8 cellular contexts compared by ENCODE assay signal in genomic region chr1:45583264-45583665, GRCh38. TPM values are rescaled to one million over a fixed set of nuclear protein-coding genes. Genes with fewer than 3 reads are reported as not detected.
DNase-seq lines count a peak whose midpoint lies in the region; ATAC-seq, FAIRE-seq and TF ChIP-seq lines count a peak whose summit lies in the region.

No MANE protein-coding gene starts in this region.

- peak; percentile 15 for TF ChIP-seq POLR2A in GM18951 (IDR thresholded peaks at IDR 0.05; ENCODE audit: extremely low read depth, insufficient read depth, insufficient read length)

- no peaks in the 10 kb centered on the region for H3K9me1 ChIP-seq in keratinocyte (ENCODE audit: control insufficient read depth, extremely low read depth, insufficient read depth, low read length)

- CTCF ChIA-PET in AG04450 (lab: Charles Lee) = interaction anchor here (0.6 to 1.4 kb wide), 3 partner anchors 9 to 20 kb away, joined by 3 to 5 read pairs (median 3); no protein-coding TSS in a partner anchor

- peaks cover 11% of the 10 kb centered on the region for H4K20me1 ChIP-seq in keratinocyte (ENCODE audit: control insufficient read depth, extremely low read depth, insufficient read depth, low read length)

- no peaks in the 10 kb centered on the region for H3K27me3 ChIP-seq in AG04450 (ENCODE audit: control insufficient read depth, insufficient read depth, low read length)
- H3K27me3 ChIP-seq in keratinocyte (ENCODE audit: control insufficient read depth, extremely low read depth, insufficient read depth, low read length) = no peaks in the 10 kb centered on the region

- H3K4me2 ChIP-seq in keratinocyte (ENCODE audit: control insufficient read depth, extremely low read depth, insufficient read depth, low read depth, low read length) = peak overlapping the region; percentile 81

- DNase-seq in AG04450 (ENCODE audit: low read depth, low spot score) = peak; percentile 90
- DNase-seq in NCI-H226 = peak; percentile 92
- peak; percentile 82 for DNase-seq in activated CD4-positive, CD25-positive, alpha-beta regulatory T cell treated with anti-CD3 and anti-CD28 coated beads, Interleukin-2, amount 50 U/mL, for 16 hours (ENCODE audit: low read depth, low spot score)
- DNase-seq in cerebellum (ENCODE audit: low spot score) = peak; percentile 100
- no peak for DNase-seq in keratinocyte (ENCODE audit: low read depth, low spot score)
- DNase-seq in stimulated activated CD4-positive, alpha-beta T cell treated with anti-CD3 and anti-CD28 coated beads, Interleukin-15, amount 100 ng/mL, for 1 hour (ENCODE audit: low read depth in 1 of 2, low spot score in 1 of 2) = peak; percentile 82 to 85

- POLR2A ChIA-PET in AG04450 (lab: Yijun Ruan, JAX) = interaction anchor here (0.7 to 5.5 kb wide), 7 partner anchors 32 to 793 kb away, joined by 3 to 46 read pairs (median 4); partner anchors contain the start of genes AKR1A1, GPBP1L1, MUTYH and PRDX1

- peaks cover 0 to 6% of the 10 kb centered on the region in 2 experiments for H3K36me3 ChIP-seq in keratinocyte (ENCODE audit: control insufficient read depth in 2 of 2, extremely low read depth in 1 of 2, insufficient read depth in 2 of 2, low read length in 2 of 2)

- H3K4me3 ChIP-seq in AG04450 (ENCODE audit: low read depth, low read length) (peak overlapping the region; percentile 99), keratinocyte (ENCODE audit: control insufficient read depth in 2 of 3, extremely low read depth in 1 of 3, insufficient read depth in 2 of 3, low read depth in 1 of 3, low read length in 3 of 3) (peak overlapping the region; percentile 66 to 98 (median 79))

- peak overlapping the region; percentile 92 for H2AFZ ChIP-seq in keratinocyte (ENCODE audit: control insufficient read depth, low read length)

- dilution Hi-C loops in keratinocyte (cut with MboI; ENCODE audit: extremely low pct_ligation_motif_present, low sequenced_read_pairs) = no loop called here

- in situ Hi-C loops in GM18951 (cut with MboI; ENCODE audit: low sequenced_read_pairs, unreplicated experiment) = loop anchor here (10.0 kb wide), 1 partner anchor 218 kb away; no protein-coding TSS in a partner anchor

- H3K27ac ChIP-seq in AG04450 (ENCODE audit: low read depth, low read length) (peak overlapping the region; percentile 75), keratinocyte (ENCODE audit: control insufficient read depth, insufficient read depth, low read length) (peak overlapping the region; percentile 92)

- TF ChIP-seq CTCF in AG04450 (IDR thresholded peaks at IDR 0.05; ENCODE audit: low read depth, low read length) (no peak), keratinocyte (optimal IDR thresholded peaks at IDR 0.05 in 1 of 3, IDR thresholded peaks at IDR 0.05 in 1 of 3, conservative IDR thresholded peaks at IDR 0.05 in 1 of 3; ENCODE audit: extremely low read depth in 1 of 3, insufficient read depth in 2 of 3, low read length in 3 of 3) (no peak)

- H3K9me3 ChIP-seq in AG04450 (ENCODE audit: control insufficient read depth, insufficient read depth, low read length) (peaks cover 5% of the 10 kb centered on the region; the same call in 1 of the 2 replicates), keratinocyte (ENCODE audit: control insufficient read depth, low read depth, low read length) (no peaks in the 10 kb centered on the region)

- peaks cover 11% of the 10 kb centered on the region for H3K4me1 ChIP-seq in keratinocyte (ENCODE audit: control insufficient read depth, extremely low read depth, insufficient read depth, low read length)

- H3K79me2 ChIP-seq in keratinocyte (ENCODE audit: control insufficient read depth, insufficient read depth, low read length) = peaks cover 39% of the 10 kb centered on the region

- H3K9ac ChIP-seq in keratinocyte (ENCODE audit: control insufficient read depth, extremely low read depth, insufficient read depth, low read length) = peak overlapping the region; percentile 97

- peak; percentile 79 for FAIRE-seq in keratinocyte (lab: Jason Lieb, UNC)

- ATAC-seq in HG03196 (IDR thresholded peaks at IDR 0.05; ENCODE audit: unreplicated experiment) = peak; percentile 75

RNA-seq across cellular contexts. Expression of gene NASP, which starts 0.6 kb away (rescaled TPM):
- polyA plus RNA-seq in AG04450 (2011; rRNA removed) (61.9 and 74.8 TPM in 2 replicates), keratinocyte (19.9 to 61.7 TPM (median 60.1 TPM) in 3 replicates)
- 46.2 and 48.5 TPM in 2 replicates for polyA minus RNA-seq in AG04450 (2011; rRNA and poly(A)+ RNA removed)
- 122 TPM for total RNA-seq in cerebellum
- 39.9 TPM for polyA plus RNA-seq in keratinocyte (2011; ENCODE audit: low read depth)
- 23.0 and 23.6 TPM in 2 replicates for polyA plus RNA-seq in keratinocyte (2011; cell fraction: cytosol; rRNA removed)
- 63.5 and 65.5 TPM in 2 replicates for polyA plus RNA-seq in keratinocyte (2011; cell fraction: nucleus; rRNA removed)
- polyA plus RNA-seq in keratinocyte (2012; ENCODE audit: low replicate concordance) = 19.2 and 64.9 TPM in 2 replicates
- polyA minus RNA-seq in keratinocyte = 17.4 to 32.0 TPM (median 19.8 TPM) in 3 replicates
- 25.9 TPM for polyA minus RNA-seq in keratinocyte (2011; cell fraction: cytosol; rRNA and poly(A)+ RNA removed)
- 20.6 and 30.4 TPM in 2 replicates for polyA minus RNA-seq in keratinocyte (2011; cell fraction: nucleus; rRNA and poly(A)+ RNA removed)

RNA-seq across cellular contexts. Expression of gene AKR1A1, which starts 32.6 kb away (rescaled TPM):
- polyA plus RNA-seq in AG04450 (2011; rRNA removed) (150 and 175 TPM in 2 replicates), keratinocyte (104 to 109 TPM (median 107 TPM) in 3 replicates)
- polyA minus RNA-seq in AG04450 (2011; rRNA and poly(A)+ RNA removed) = 135 and 153 TPM in 2 replicates
- 47.0 TPM for total RNA-seq in cerebellum
- 33.4 TPM for polyA plus RNA-seq in keratinocyte (2011; ENCODE audit: low read depth)
- 84.2 and 96.9 TPM in 2 replicates for polyA plus RNA-seq in keratinocyte (2011; cell fraction: cytosol; rRNA removed)
- 91.2 and 103 TPM in 2 replicates for polyA plus RNA-seq in keratinocyte (2011; cell fraction: nucleus; rRNA removed)
- polyA plus RNA-seq in keratinocyte (2012; ENCODE audit: low replicate concordance) = 48.4 and 102 TPM in 2 replicates
- polyA minus RNA-seq in keratinocyte = 96.7 to 108 TPM (median 98.9 TPM) in 3 replicates
- polyA minus RNA-seq in keratinocyte (2011; cell fraction: cytosol; rRNA and poly(A)+ RNA removed) = 58.5 TPM
- polyA minus RNA-seq in keratinocyte (2011; cell fraction: nucleus; rRNA and poly(A)+ RNA removed) = 29.2 and 30.4 TPM in 2 replicates

RNA-seq across cellular contexts. Expression of gene CCDC17, which starts 40.6 kb away (rescaled TPM):
- 0.19 TPM in 2 replicates for polyA plus RNA-seq in AG04450 (2011; rRNA removed)
- 1.5 and 1.7 TPM in 2 replicates for polyA minus RNA-seq in AG04450 (2011; rRNA and poly(A)+ RNA removed)
- 1.00 TPM for total RNA-seq in cerebellum
- 0.17 to 0.57 TPM (median 0.37 TPM) in 3 replicates for polyA plus RNA-seq in keratinocyte
- 1.4 TPM for polyA plus RNA-seq in keratinocyte (2011; ENCODE audit: low read depth)
- 0.05 and 0.06 TPM in 2 replicates for polyA plus RNA-seq in keratinocyte (2011; cell fraction: cytosol; rRNA removed)
- 2.8 and 4.1 TPM in 2 replicates for polyA plus RNA-seq in keratinocyte (2011; cell fraction: nucleus; rRNA removed)
- 0.36 and 1.1 TPM in 2 replicates for polyA plus RNA-seq in keratinocyte (2012; ENCODE audit: low replicate concordance)
- 1.3 to 3.7 TPM (median 2.9 TPM) in 3 replicates for polyA minus RNA-seq in keratinocyte
- not detected for polyA minus RNA-seq in keratinocyte (2011; cell fraction: cytosol; rRNA and poly(A)+ RNA removed)
- polyA minus RNA-seq in keratinocyte (2011; cell fraction: nucleus; rRNA and poly(A)+ RNA removed) = 3.7 and 6.1 TPM in 2 replicates
